Comparison of ENCODE assay signal across 11 cellular contexts in genomic region chr2:239952251-239952650, GRCh38.
"Had no signal": no experiment of that assay in that cellular context is flagged by ENCODE, and none has a peak within 500 bp of the region (broad histone marks: within the 10 kb centered on the region; RNA-seq: fewer than 3 reads in every experiment).

No MANE protein-coding gene starts in this region.

- H3K9ac ChIP-seq: neural progenitor cell, parathyroid adenoma, SK-N-SH had no signal

- H3K36me3 ChIP-seq: neural progenitor cell had no signal

- DNase-seq: activated CD4-positive, alpha-beta T cell treated with anti-CD3 and anti-CD28 coated beads for 48 hours; activated CD8-positive, alpha-beta memory T cell treated with anti-CD3 and anti-CD28 coated beads, Interleukin-2, amount 50 U/mL, for 48 hours; activated CD8-positive, alpha-beta T cell treated with anti-CD3 and anti-CD28 coated beads, Interleukin-2, amount 10 ng/mL, durations not matched to agents 7 days and 5 days; activated naive CD4-positive, alpha-beta T cell; SK-N-SH; stimulated activated CD4-positive, alpha-beta T cell treated with anti-CD3 and anti-CD28 coated beads, Interleukin-1b, Interleukin-23, amount 100 ng/mL, for 48 hours; stimulated activated naive CD4-positive, alpha-beta T cell; T-helper 1 cell had no signal

- H3K27me3 ChIP-seq: neural progenitor cell, tibial nerve had no signal

- ATAC-seq: activated CD8-positive, alpha-beta T cell treated with anti-CD3 and anti-CD28 coated beads, Interleukin-2, amount 10 ng/mL, durations not matched to agents 7 days and 5 days had no signal

- H3K4me1 ChIP-seq: neural progenitor cell, parathyroid adenoma had no signal

- H3K27ac ChIP-seq: neural progenitor cell, parathyroid adenoma had no signal

- H3K9me3 ChIP-seq: SK-N-SH, tibial nerve had no signal

- H3K4me3 ChIP-seq: neural progenitor cell, tibial nerve had no signal
